ENCODE assay signal across 1 cellular context in the genomic region with DNA sequence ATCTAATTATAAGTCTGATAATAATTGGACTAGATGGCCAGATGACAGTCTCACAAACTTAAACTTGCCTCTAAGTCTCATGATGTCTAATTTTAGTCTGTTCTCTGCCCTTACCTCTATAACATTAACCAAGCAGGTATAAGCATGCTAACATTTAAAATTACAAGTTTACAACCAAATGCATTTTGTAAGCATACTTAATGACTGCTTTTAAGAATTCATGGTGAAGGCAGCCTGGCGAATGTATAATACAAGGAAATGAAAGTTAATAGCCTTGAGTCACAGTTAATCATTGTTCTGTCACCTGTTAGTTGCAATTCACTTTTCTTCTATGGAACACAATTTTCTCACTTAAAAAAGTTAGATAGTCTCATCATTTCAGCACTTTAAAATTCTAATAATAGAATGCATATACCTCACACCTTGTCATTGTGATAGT.
TF ChIP-seq lines count a peak whose summit lies in the region.

No MANE protein-coding gene starts in this region.

TF ChIP-seq in GM12878, 131 proteins besides CTCF, POLR2A, EP300 and RAD21 (continued from another document):
- TF ChIP-seq, protein P1, sequence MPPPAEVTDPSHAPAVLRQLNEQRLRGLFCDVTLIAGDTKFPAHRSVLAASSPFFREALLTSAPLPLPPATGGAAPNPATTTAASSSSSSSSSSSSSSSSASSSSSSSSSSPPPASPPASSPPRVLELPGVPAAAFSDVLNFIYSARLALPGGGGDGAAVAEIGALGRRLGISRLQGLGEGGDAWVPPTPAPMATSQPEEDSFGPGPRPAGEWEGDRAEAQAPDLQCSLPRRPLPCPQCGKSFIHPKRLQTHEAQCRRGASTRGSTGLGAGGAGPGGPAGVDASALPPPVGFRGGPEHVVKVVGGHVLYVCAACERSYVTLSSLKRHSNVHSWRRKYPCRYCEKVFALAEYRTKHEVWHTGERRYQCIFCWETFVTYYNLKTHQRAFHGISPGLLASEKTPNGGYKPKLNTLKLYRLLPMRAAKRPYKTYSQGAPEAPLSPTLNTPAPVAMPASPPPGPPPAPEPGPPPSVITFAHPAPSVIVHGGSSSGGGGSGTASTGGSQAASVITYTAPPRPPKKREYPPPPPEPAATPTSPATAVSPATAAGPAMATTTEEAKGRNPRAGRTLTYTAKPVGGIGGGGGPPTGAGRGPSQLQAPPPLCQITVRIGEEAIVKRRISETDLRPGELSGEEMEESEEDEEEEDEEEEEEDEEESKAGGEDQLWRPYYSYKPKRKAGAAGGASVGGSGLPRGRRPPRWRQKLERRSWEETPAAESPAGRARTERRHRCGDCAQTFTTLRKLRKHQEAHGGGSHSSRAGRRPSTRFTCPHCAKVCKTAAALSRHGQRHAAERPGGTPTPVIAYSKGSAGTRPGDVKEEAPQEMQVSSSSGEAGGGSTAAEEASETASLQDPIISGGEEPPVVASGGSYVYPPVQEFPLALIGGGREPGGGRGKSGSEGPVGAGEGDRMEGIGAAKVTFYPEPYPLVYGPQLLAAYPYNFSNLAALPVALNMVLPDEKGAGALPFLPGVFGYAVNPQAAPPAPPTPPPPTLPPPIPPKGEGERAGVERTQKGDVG (CRISPR knock-in tag; IDR thresholded peaks at IDR 0.05) = no peak
- TF ChIP-seq BMI1 (IDR thresholded peaks at IDR 0.05; ENCODE audit: borderline replicate concordance) (peak; percentile 67), ZNF24 (IDR thresholded peaks at IDR 0.05) (peak; percentile 83), SMAD1 (IDR thresholded peaks at IDR 0.05; ENCODE audit: low read depth, partially characterized antibody) (peak; percentile 83), ZNF384 (IDR thresholded peaks at IDR 0.05; ENCODE audit: borderline replicate concordance, low read depth, low read length) (peak; percentile 40; the same call in 1 of the 2 replicates), ZNF217 (IDR thresholded peaks at IDR 0.05) (peak; percentile 62; the same call in 1 of the 2 replicates), IKZF1 (conservative IDR thresholded peaks at IDR 0.05) (peak; percentile 66), IKZF2 (IDR thresholded peaks at IDR 0.05) (peak in 1 of 2 experiments; percentile 63; a peak in 2 of 4 replicates), BCL11A (IDR thresholded peaks at IDR 0.05; ENCODE audit: low read depth, low read length) (0 out of 2 replicates have a peak, but pooled peaks have one; percentile 3), MEF2A (IDR thresholded peaks at IDR 0.05; ENCODE audit: insufficient read depth, low read depth, low read length) (peak; percentile 37; the same call in 1 of the 2 replicates), TARDBP (IDR thresholded peaks at IDR 0.05; ENCODE audit: borderline replicate concordance) (no peak), RUNX3 (IDR thresholded peaks at IDR 0.05; ENCODE audit: low read length) (no peak), JUNB (IDR thresholded peaks at IDR 0.05) (peak; percentile 35; the same call in 1 of the 2 replicates), DPF2 (IDR thresholded peaks at IDR 0.05) (peak; percentile 90), RAD51 (IDR thresholded peaks at IDR 0.05) (peak; percentile 85), BHLHE40 (IDR thresholded peaks at IDR 0.05; ENCODE audit: borderline replicate concordance in 1 of 2, low read depth in 2 of 2, low read length in 1 of 2) (peak in 1 of 2 experiments; percentile 7; a peak in 1 of 4 replicates), RB1 (IDR thresholded peaks at IDR 0.05; ENCODE audit: borderline replicate concordance) (peak; percentile 74; the same call in 1 of the 2 replicates)
- TF ChIP-seq, protein P2, sequence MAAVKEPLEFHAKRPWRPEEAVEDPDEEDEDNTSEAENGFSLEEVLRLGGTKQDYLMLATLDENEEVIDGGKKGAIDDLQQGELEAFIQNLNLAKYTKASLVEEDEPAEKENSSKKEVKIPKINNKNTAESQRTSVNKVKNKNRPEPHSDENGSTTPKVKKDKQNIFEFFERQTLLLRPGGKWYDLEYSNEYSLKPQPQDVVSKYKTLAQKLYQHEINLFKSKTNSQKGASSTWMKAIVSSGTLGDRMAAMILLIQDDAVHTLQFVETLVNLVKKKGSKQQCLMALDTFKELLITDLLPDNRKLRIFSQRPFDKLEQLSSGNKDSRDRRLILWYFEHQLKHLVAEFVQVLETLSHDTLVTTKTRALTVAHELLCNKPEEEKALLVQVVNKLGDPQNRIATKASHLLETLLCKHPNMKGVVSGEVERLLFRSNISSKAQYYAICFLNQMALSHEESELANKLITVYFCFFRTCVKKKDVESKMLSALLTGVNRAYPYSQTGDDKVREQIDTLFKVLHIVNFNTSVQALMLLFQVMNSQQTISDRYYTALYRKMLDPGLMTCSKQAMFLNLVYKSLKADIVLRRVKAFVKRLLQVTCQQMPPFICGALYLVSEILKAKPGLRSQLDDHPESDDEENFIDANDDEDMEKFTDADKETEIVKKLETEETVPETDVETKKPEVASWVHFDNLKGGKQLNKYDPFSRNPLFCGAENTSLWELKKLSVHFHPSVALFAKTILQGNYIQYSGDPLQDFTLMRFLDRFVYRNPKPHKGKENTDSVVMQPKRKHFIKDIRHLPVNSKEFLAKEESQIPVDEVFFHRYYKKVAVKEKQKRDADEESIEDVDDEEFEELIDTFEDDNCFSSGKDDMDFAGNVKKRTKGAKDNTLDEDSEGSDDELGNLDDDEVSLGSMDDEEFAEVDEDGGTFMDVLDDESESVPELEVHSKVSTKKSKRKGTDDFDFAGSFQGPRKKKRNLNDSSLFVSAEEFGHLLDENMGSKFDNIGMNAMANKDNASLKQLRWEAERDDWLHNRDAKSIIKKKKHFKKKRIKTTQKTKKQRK (IDR thresholded peaks at IDR 0.05; ENCODE audit: low read depth, low read length) = no peak
- TF ChIP-seq, protein P3, sequence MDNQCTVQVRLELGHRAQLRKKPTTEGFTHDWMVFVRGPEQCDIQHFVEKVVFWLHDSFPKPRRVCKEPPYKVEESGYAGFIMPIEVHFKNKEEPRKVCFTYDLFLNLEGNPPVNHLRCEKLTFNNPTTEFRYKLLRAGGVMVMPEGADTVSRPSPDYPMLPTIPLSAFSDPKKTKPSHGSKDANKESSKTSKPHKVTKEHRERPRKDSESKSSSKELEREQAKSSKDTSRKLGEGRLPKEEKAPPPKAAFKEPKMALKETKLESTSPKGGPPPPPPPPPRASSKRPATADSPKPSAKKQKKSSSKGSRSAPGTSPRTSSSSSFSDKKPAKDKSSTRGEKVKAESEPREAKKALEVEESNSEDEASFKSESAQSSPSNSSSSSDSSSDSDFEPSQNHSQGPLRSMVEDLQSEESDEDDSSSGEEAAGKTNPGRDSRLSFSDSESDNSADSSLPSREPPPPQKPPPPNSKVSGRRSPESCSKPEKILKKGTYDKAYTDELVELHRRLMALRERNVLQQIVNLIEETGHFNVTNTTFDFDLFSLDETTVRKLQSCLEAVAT (IDR thresholded peaks at IDR 0.05) = peak; percentile 62
- TF ChIP-seq, protein P4, sequence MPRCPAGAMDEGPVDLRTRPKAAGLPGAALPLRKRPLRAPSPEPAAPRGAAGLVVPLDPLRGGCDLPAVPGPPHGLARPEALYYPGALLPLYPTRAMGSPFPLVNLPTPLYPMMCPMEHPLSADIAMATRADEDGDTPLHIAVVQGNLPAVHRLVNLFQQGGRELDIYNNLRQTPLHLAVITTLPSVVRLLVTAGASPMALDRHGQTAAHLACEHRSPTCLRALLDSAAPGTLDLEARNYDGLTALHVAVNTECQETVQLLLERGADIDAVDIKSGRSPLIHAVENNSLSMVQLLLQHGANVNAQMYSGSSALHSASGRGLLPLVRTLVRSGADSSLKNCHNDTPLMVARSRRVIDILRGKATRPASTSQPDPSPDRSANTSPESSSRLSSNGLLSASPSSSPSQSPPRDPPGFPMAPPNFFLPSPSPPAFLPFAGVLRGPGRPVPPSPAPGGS (IDR thresholded peaks at IDR 0.05; ENCODE audit: borderline replicate concordance, insufficient read depth, low read depth, low read length, poor library complexity, severe bottlenecking) = no peak
- TF ChIP-seq, protein P5, sequence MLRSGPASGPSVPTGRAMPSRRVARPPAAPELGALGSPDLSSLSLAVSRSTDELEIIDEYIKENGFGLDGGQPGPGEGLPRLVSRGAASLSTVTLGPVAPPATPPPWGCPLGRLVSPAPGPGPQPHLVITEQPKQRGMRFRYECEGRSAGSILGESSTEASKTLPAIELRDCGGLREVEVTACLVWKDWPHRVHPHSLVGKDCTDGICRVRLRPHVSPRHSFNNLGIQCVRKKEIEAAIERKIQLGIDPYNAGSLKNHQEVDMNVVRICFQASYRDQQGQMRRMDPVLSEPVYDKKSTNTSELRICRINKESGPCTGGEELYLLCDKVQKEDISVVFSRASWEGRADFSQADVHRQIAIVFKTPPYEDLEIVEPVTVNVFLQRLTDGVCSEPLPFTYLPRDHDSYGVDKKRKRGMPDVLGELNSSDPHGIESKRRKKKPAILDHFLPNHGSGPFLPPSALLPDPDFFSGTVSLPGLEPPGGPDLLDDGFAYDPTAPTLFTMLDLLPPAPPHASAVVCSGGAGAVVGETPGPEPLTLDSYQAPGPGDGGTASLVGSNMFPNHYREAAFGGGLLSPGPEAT (IDR thresholded peaks at IDR 0.05; ENCODE audit: low read depth) = peak; percentile 69; the same call in 1 of the 2 replicates
TF ChIP-seq in GM12878: peak in this region for 22.
